ENCODE assay signal across 22 cellular contexts in the genomic region with DNA sequence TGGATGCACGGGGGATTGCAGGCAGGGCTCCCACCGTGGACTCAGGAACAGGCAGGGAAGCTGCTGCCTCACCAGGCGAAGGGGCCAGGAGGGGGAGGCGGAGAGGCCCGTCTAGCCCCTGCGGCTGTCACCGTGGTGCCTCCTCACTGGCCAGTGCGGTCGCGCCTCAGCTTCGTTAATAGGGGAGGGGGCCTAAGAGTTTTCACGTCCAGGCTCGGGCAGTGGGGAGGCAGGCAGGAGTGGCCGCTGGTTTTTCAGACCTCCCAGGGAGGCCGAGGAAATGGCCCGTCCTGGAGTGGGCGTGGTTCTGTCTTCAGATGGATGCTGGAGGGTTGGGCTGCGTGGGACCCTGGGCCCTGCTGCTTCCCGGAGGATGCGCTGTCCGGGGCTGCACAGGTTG.
DNase-seq lines count a peak whose midpoint lies in the region; ATAC-seq, FAIRE-seq and TF ChIP-seq lines count a peak whose summit lies in the region.
"Had no signal": no experiment of that assay in that cellular context is flagged by ENCODE, and none has a peak within 500 bp of the region (broad histone marks: within the 10 kb centered on the region; RNA-seq: fewer than 3 reads in every experiment).

No MANE protein-coding gene starts in this region.

- TF ChIP-seq CTCF in endodermal cell (conservative IDR thresholded peaks at IDR 0.05) (no peak), HepG2 (CRISPR knock-in tag; IDR thresholded peaks at IDR 0.05) (no peak), upper lobe of right lung (IDR thresholded peaks at IDR 0.05) (no peak), foreskin keratinocyte (conservative IDR thresholded peaks at IDR 0.05) (no peak)

- H3K9ac ChIP-seq in endodermal cell (ENCODE audit: extremely low read depth, low read length, poor library complexity, severe bottlenecking) (no peak overlapping the region), HepG2 (ENCODE audit: insufficient read depth, low read depth, low read length) (no peak overlapping the region)

- CTCF ChIA-PET in HepG2 (lab: Yijun Ruan, JAX; ENCODE audit: low intra/inter-chr PET ratio, low total read pairs): no interaction called here

- H3K36me3 ChIP-seq in endodermal cell (ENCODE audit: control insufficient read depth, insufficient read depth, low read length) (no peaks in the 10 kb centered on the region), HepG2 (replicated peaks in 1 of 2; ENCODE audit: control insufficient read depth in 1 of 2, insufficient read depth in 2 of 2, low read length in 2 of 2) (no peaks in the 10 kb centered on the region), upper lobe of right lung (no peaks in the 10 kb centered on the region)
- H3K36me3 ChIP-seq: HAP-1 had no signal

- FAIRE-seq in HepG2 (lab: Jason Lieb, UNC): no peak
- FAIRE-seq: D721Med, GM12878 had no signal

- in situ Hi-C loops in HepG2 (cut with HindIII; ENCODE audit: extremely low pct_ligation_motif_present, low pct_unique_long_range_greater_than_20kb): no loop called here

- no peak for TF ChIP-seq POLR2A in HepG2 (IDR thresholded peaks at IDR 0.05; ENCODE audit: insufficient read depth in 1 of 2, low read depth in 2 of 2, low read length in 2 of 2)

- H3K9me3 Mint-ChIP-seq in endodermal cell: no peaks in the 10 kb centered on the region
- H3K9me3 Mint-ChIP-seq: CD8-positive, alpha-beta T cell had no signal

- no peak overlapping the region for H3K27ac Mint-ChIP-seq in endodermal cell
- H3K27ac Mint-ChIP-seq: CD8-positive, alpha-beta T cell had no signal

- peaks cover 8% of the 10 kb centered on the region for H3K4me1 Mint-ChIP-seq in endodermal cell

- WGBS in endodermal cell (ENCODE audit: insufficient coverage in 1 of 2, insufficient read length in 1 of 2), 2 experiments: 65 to 71% methylated on average over 4 to 21 of the region's 21 CpGs
- WGBS in HepG2 (ENCODE audit: low lambda C conversion rate): 33% methylated on average over 12 of the region's 21 CpGs

- BruUV-seq in HepG2 (replicated peaks; lab: Mats Ljungman, UMichigan): no TSS peak

- intact Hi-C loops in HepG2 (cut with micrococcal nuclease; ENCODE audit: unreplicated experiment): no loop called here
- intact Hi-C loops in upper lobe of right lung (cut with DNase I): no loop called here

- H3K9me3 ChIP-seq in endodermal cell (ENCODE audit: control insufficient read depth, low read length) (no peaks in the 10 kb centered on the region), HepG2 (ENCODE audit: low read length) (no peaks in the 10 kb centered on the region), upper lobe of right lung (no peaks in the 10 kb centered on the region)
- H3K9me3 ChIP-seq: HAP-1 had no signal

- no peaks in the 10 kb centered on the region for H3K4me1 ChIP-seq in endodermal cell (ENCODE audit: control insufficient read depth, insufficient read depth, low read length)
- no peaks in the 10 kb centered on the region for H3K4me1 ChIP-seq in HepG2 (ENCODE audit: insufficient read depth, low read length)
- no peaks in the 10 kb centered on the region for H3K4me1 ChIP-seq in upper lobe of right lung
- no peaks in the 10 kb centered on the region for H3K4me1 ChIP-seq in foreskin keratinocyte
- H3K4me1 ChIP-seq: HAP-1 had no signal

- ATAC-seq in HepG2 (peak; percentile 41; the same call in 1 of the 3 replicates), upper lobe of right lung (no peak), foreskin keratinocyte (no peak), GM18868 (IDR thresholded peaks at IDR 0.05; ENCODE audit: unreplicated experiment) (no peak)
- ATAC-seq: CD8-positive, alpha-beta T cell; GM12878 had no signal

- POLR2A ChIA-PET in HepG2 (lab: Yijun Ruan, JAX): no interaction called here

- H3K4me3 ChIP-seq in endodermal cell (ENCODE audit: low read length) (no peak overlapping the region), HepG2 (replicated peaks in 1 of 3; ENCODE audit: insufficient read depth in 1 of 3, low read depth in 2 of 3, low read length in 3 of 3) (no peak overlapping the region), upper lobe of right lung (no peak overlapping the region)
- H3K4me3 ChIP-seq: GM12878, HAP-1 had no signal

- H3K79me2 ChIP-seq in HepG2 (ENCODE audit: insufficient read depth, low read length): no peaks in the 10 kb centered on the region

- no peaks in the 10 kb centered on the region for H4K20me1 ChIP-seq in HepG2 (ENCODE audit: insufficient read depth, low read length)

- no peak overlapping the region for H3K4me3 Mint-ChIP-seq in endodermal cell
- H3K4me3 Mint-ChIP-seq: CD8-positive, alpha-beta T cell had no signal

- H3K27ac ChIP-seq in endodermal cell (ENCODE audit: low read depth, low read length) (no peak overlapping the region), HepG2 (ENCODE audit: extremely low read length, insufficient read depth, low read length) (no peak overlapping the region), upper lobe of right lung (no peak overlapping the region), foreskin keratinocyte (no peak overlapping the region)

- no peaks in the 10 kb centered on the region for H3K36me3 Mint-ChIP-seq in endodermal cell (ENCODE audit: low read depth)
- H3K36me3 Mint-ChIP-seq: CD8-positive, alpha-beta T cell had no signal

- TF ChIP-seq EP300 in HepG2 (IDR thresholded peaks at IDR 0.05; ENCODE audit: low read depth in 2 of 2, low read length in 2 of 2) (no peak), HepG2 (CRISPR knock-in tag; IDR thresholded peaks at IDR 0.05; ENCODE audit: borderline replicate concordance) (no peak)

- H3K27me3 ChIP-seq in endodermal cell (ENCODE audit: control insufficient read depth, insufficient read depth, low read length, poor library complexity, severe bottlenecking) (no peaks in the 10 kb centered on the region), HepG2 (ENCODE audit: control insufficient read depth in 1 of 2, insufficient read depth in 2 of 2, low read length in 2 of 2) (peaks cover 2 to 8% of the 10 kb centered on the region in 2 experiments; a peak in 3 of 5 replicates), upper lobe of right lung (peaks cover 8% of the 10 kb centered on the region), foreskin keratinocyte (no peaks in the 10 kb centered on the region)

- TF ChIP-seq RAD21 in HepG2 (CRISPR knock-in tag; IDR thresholded peaks at IDR 0.05): no peak

- peaks cover 44% of the 10 kb centered on the region for H3K27me3 Mint-ChIP-seq in endodermal cell (ENCODE audit: insufficient read depth)

- H3K4me2 ChIP-seq in HepG2 (ENCODE audit: low read depth, low read length): no peak overlapping the region

- DNase-seq in activated effector memory CD4-positive, alpha-beta T cell treated with anti-CD3 and anti-CD28 coated beads, Interleukin-2, amount 50 U/mL, for 16 hours: peak; percentile 53
- no peak for DNase-seq in activated effector memory CD4-positive, alpha-beta T cell treated with Interleukin-2 at 50 U/mL for 16 hours
- DNase-seq in endodermal cell: peak; percentile 65
- DNase-seq in HepG2 (ENCODE audit: low spot score): no peak
- DNase-seq in upper lobe of right lung: peak; percentile 53
- DNase-seq in midbrain (lab: John Stamatoyannopoulos, UW): no peak
- DNase-seq in foreskin keratinocyte: no peak
- DNase-seq: CD8-positive, alpha-beta T cell; DND-41; GDM1; IMR-90; Karpas-422; MM.1S; NCI-H1105 treated with DMSO at 0.1 percent for 48 hours; NCI-H1694 treated with DMSO at 0.1 percent for 48 hours; NCI-H69; NK-92 treated with Interleukin-12 subunit alpha and Interleukin-12 subunit beta, amount 100 ng/mL, for 24 hours; SIG-M5 had no signal

- no peak overlapping the region for H2AFZ ChIP-seq in HepG2 (ENCODE audit: low read length)

TF ChIP-seq in HepG2, 621 proteins besides CTCF, POLR2A, EP300 and RAD21 (continues in another document):
- TF ChIP-seq BCLAF1 (IDR thresholded peaks at IDR 0.05) (no peak), ZNF83 (CRISPR knock-in tag; IDR thresholded peaks at IDR 0.05; ENCODE audit: borderline replicate concordance) (no peak), GABPB1 (CRISPR knock-in tag; IDR thresholded peaks at IDR 0.05) (no peak), SRSF9 (IDR thresholded peaks at IDR 0.05; ENCODE audit: borderline replicate concordance, insufficient read depth, low read depth, low read length, poor library complexity, severe bottlenecking) (no peak)
- TF ChIP-seq, protein P1, sequence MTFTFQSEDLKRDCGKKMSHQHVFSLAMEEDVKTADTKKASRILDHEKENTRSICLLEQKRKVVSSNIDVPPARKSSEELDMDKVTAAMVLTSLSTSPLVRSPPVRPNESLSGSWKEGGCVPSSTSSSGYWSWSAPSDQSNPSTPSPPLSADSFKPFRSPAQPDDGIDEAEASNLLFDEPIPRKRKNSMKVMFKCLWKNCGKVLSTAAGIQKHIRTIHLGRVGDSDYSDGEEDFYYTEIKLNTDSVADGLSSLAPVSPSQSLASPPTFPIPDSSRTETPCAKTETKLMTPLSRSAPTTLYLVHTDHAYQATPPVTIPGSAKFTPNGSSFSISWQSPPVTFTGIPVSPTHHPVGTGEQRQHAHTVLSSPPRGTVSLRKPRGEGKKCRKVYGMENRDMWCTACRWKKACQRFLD (CRISPR knock-in tag; IDR thresholded peaks at IDR 0.05; ENCODE audit: borderline replicate concordance): no peak

Comparison
In these comparisons a context has a peak if more than half of its experiments do, and no peak if none do; other contexts are left out.
1. DNase-seq: peak in activated effector memory CD4-positive, alpha-beta T cell treated with anti-CD3 and anti-CD28 coated beads, Interleukin-2, amount 50 U/mL, for 16 hours (single experiment), endodermal cell (single experiment) and upper lobe of right lung (single experiment); none in activated effector memory CD4-positive, alpha-beta T cell treated with Interleukin-2 at 50 U/mL for 16 hours (single experiment), HepG2 (single experiment), midbrain (single experiment) and foreskin keratinocyte (0 of 2).